23 cellular contexts compared by ENCODE assay signal in genomic region chr2:23148342-23148741, GRCh38.
"Had no signal": no experiment of that assay in that cellular context is flagged by ENCODE, and none has a peak within 500 bp of the region (broad histone marks: within the 10 kb centered on the region; RNA-seq: fewer than 3 reads in every experiment).

No MANE protein-coding gene starts in this region.

- H3K79me2 ChIP-seq: hepatocyte had no signal

- H2AFZ ChIP-seq: hepatocyte had no signal

- H3K4me2 ChIP-seq: hepatocyte had no signal

- H3K4me1 Mint-ChIP-seq: naive thymus-derived CD8-positive, alpha-beta T cell; stimulated activated naive B cell treated with anti-CD40 and anti-IgM and Interleukin-4, amounts not matched to agents 10 μg/mL and 1 μg/mL and 100 μg/mL, for 72 hours had no signal

- H3K4me3 ChIP-seq: esophagus muscularis mucosa, gastroesophageal sphincter, heart left ventricle, hepatocyte, lower lobe of right lung, ovary, psoas muscle, sigmoid colon, stomach, thyroid gland, vagina had no signal

- H3K4me1 ChIP-seq: esophagus muscularis mucosa, foreskin keratinocyte, gastroesophageal sphincter, heart left ventricle, lower lobe of right lung, psoas muscle, sigmoid colon, stomach, thyroid gland, vagina had no signal

- ATAC-seq: foreskin keratinocyte; gastroesophageal sphincter; heart left ventricle; left cardiac atrium; left ventricle myocardium superior; lower lobe of right lung; naive thymus-derived CD8-positive, alpha-beta T cell; psoas muscle; right cardiac atrium had no signal

- H3K27me3 ChIP-seq: esophagus muscularis mucosa, foreskin keratinocyte, gastroesophageal sphincter, ovary, sigmoid colon, stomach, thyroid gland, vagina had no signal

- DNase-seq: effector CD8-positive, alpha-beta T cell; foreskin keratinocyte; heart left ventricle; left cardiac atrium; left ventricle myocardium superior; lower lobe of right lung; naive thymus-derived CD8-positive, alpha-beta T cell; occipital lobe; ovary; posterior cingulate gyrus; psoas muscle; right cardiac atrium; sigmoid colon; stimulated activated CD4-positive, alpha-beta T cell treated with anti-CD3 and anti-CD28 coated beads, Interleukin-2, amount 100 ng/mL, for 24 hours; stimulated activated CD4-positive, alpha-beta T cell treated with anti-CD3 and anti-CD28 coated beads, Interleukin-4, amount 100 ng/mL, for 24 hours; stimulated activated naive B cell treated with anti-CD40 and anti-IgM and Interleukin-4, amounts not matched to agents 10 μg/mL and 1 μg/mL and 100 μg/mL, for 72 hours; stomach; thyroid gland; trophoblast cell had no signal

- H3K36me3 Mint-ChIP-seq: naive thymus-derived CD8-positive, alpha-beta T cell; stimulated activated naive B cell treated with anti-CD40 and anti-IgM and Interleukin-4, amounts not matched to agents 10 μg/mL and 1 μg/mL and 100 μg/mL, for 72 hours had no signal

- H3K9me3 ChIP-seq: esophagus muscularis mucosa, gastroesophageal sphincter, heart left ventricle, lower lobe of right lung, ovary, psoas muscle, sigmoid colon, stomach, thyroid gland, vagina had no signal

- H3K9me3 Mint-ChIP-seq: stimulated activated naive B cell treated with anti-CD40 and anti-IgM and Interleukin-4, amounts not matched to agents 10 μg/mL and 1 μg/mL and 100 μg/mL, for 72 hours had no signal

- H3K27ac Mint-ChIP-seq: naive thymus-derived CD8-positive, alpha-beta T cell; stimulated activated naive B cell treated with anti-CD40 and anti-IgM and Interleukin-4, amounts not matched to agents 10 μg/mL and 1 μg/mL and 100 μg/mL, for 72 hours had no signal

- H3K27ac ChIP-seq: esophagus muscularis mucosa, foreskin keratinocyte, gastroesophageal sphincter, heart left ventricle, hepatocyte, lower lobe of right lung, ovary, psoas muscle, sigmoid colon, stomach, thyroid gland, vagina had no signal

- H3K36me3 ChIP-seq: esophagus muscularis mucosa, gastroesophageal sphincter, heart left ventricle, lower lobe of right lung, ovary, sigmoid colon, stomach, thyroid gland, vagina had no signal

- H3K4me3 Mint-ChIP-seq: naive thymus-derived CD8-positive, alpha-beta T cell; stimulated activated naive B cell treated with anti-CD40 and anti-IgM and Interleukin-4, amounts not matched to agents 10 μg/mL and 1 μg/mL and 100 μg/mL, for 72 hours had no signal
